19 cellular contexts compared by ENCODE assay signal in genomic region chr14:101065246-101065645, GRCh38.
"Had no signal": no experiment of that assay in that cellular context is flagged by ENCODE, and none has a peak within 500 bp of the region (broad histone marks: within the 10 kb centered on the region; RNA-seq: fewer than 3 reads in every experiment).

No MANE protein-coding gene starts in this region.

- H3K9ac ChIP-seq: neural progenitor cell had no signal

- DNase-seq: activated CD4-positive, alpha-beta T cell treated with anti-CD3 and anti-CD28 coated beads, Interleukin-2, amount 10 ng/mL, durations not matched to agents 24 days and 14 days; activated CD8-positive, alpha-beta T cell treated with anti-CD3 and anti-CD28 coated beads for 36 hours; activated T-cell treated with anti-CD3 and anti-CD28 coated beads, Interleukin-2, amount 50 U/mL, for 4 hours; central memory CD4-positive, alpha-beta T cell; colonic mucosa; foreskin melanocyte; hypothalamus; mesenchymal stem cell; naive B cell; stimulated activated CD4-positive, alpha-beta T cell treated with anti-CD3 and anti-CD28 coated beads, Interleukin-12 subunit alpha, Interleukin-12 subunit beta, amount 100 ng/mL, for 4 hours; stimulated activated CD4-positive, alpha-beta T cell treated with anti-CD3 and anti-CD28 coated beads, Interleukin-1b, Interleukin-23, amount 100 ng/mL, for 48 hours; stimulated activated CD8-positive, alpha-beta memory T cell treated with anti-CD3 and anti-CD28 coated beads, Interleukin-4, amount 100 ng/mL, for 48 hours; stimulated activated naive CD4-positive, alpha-beta T cell; thyroid gland had no signal

- H3K4me3 ChIP-seq: colonic mucosa, mucosa of descending colon, neural progenitor cell, thyroid gland had no signal

- H3K4me3 Mint-ChIP-seq: activated CD4-positive, alpha-beta T cell treated with anti-CD3 and anti-CD28 coated beads, Interleukin-2, amount 10 ng/mL, durations not matched to agents 24 days and 14 days; activated CD8-positive, alpha-beta T cell treated with anti-CD3 and anti-CD28 coated beads for 36 hours; activated naive CD8-positive, alpha-beta T cell; activated T-cell treated with anti-CD3 and anti-CD28 coated beads, Interleukin-2, amount 50 U/mL, for 4 hours; brain; neural progenitor cell; T-helper 1 cell treated with Interleukin-12 subunit alpha and Interleukin-12 subunit beta and Interleukin-4 antibody, amounts not matched to agents 30 μg/mL and 1 μg/mL, for 36 hours had no signal

- H3K9me3 ChIP-seq: colonic mucosa, mucosa of descending colon, thyroid gland had no signal

- H3K4me2 ChIP-seq: neural progenitor cell had no signal

- H3K9me3 Mint-ChIP-seq: activated CD4-positive, alpha-beta T cell treated with anti-CD3 and anti-CD28 coated beads, Interleukin-2, amount 10 ng/mL, durations not matched to agents 24 days and 14 days; activated CD8-positive, alpha-beta T cell treated with anti-CD3 and anti-CD28 coated beads for 36 hours; activated T-cell treated with anti-CD3 and anti-CD28 coated beads, Interleukin-2, amount 50 U/mL, for 4 hours; T-helper 1 cell treated with Interleukin-12 subunit alpha and Interleukin-12 subunit beta and Interleukin-4 antibody, amounts not matched to agents 30 μg/mL and 1 μg/mL, for 36 hours had no signal

- H3K36me3 Mint-ChIP-seq: activated naive CD8-positive, alpha-beta T cell; brain; naive B cell; neural progenitor cell had no signal

- H3K4me1 Mint-ChIP-seq: activated CD4-positive, alpha-beta T cell treated with anti-CD3 and anti-CD28 coated beads, Interleukin-2, amount 10 ng/mL, durations not matched to agents 24 days and 14 days had no signal

- H3K36me3 ChIP-seq: colonic mucosa, neural progenitor cell, thyroid gland had no signal

- H3K4me1 ChIP-seq: colonic mucosa, neural progenitor cell, thyroid gland had no signal

- H3K27ac Mint-ChIP-seq: activated CD4-positive, alpha-beta T cell treated with anti-CD3 and anti-CD28 coated beads, Interleukin-2, amount 10 ng/mL, durations not matched to agents 24 days and 14 days; activated CD8-positive, alpha-beta T cell treated with anti-CD3 and anti-CD28 coated beads for 36 hours; activated naive CD8-positive, alpha-beta T cell; brain; naive B cell; neural progenitor cell; T-helper 1 cell treated with Interleukin-12 subunit alpha and Interleukin-12 subunit beta and Interleukin-4 antibody, amounts not matched to agents 30 μg/mL and 1 μg/mL, for 36 hours had no signal

- H3K27me3 ChIP-seq: colonic mucosa, neural progenitor cell, thyroid gland had no signal

- H3K27ac ChIP-seq: colonic mucosa, neural progenitor cell, thyroid gland had no signal
